Comparison of ENCODE assay signal across 14 cellular contexts in genomic region chr2:11768940-11769339, GRCh38. TPM values are rescaled to one million over a fixed set of nuclear protein-coding genes. Genes with fewer than 3 reads are reported as not detected.
A peak's percentile ranks its signal among the peaks of the same experiment; 100 is the strongest.
DNase-seq lines count a peak whose midpoint lies in the region; ATAC-seq and TF ChIP-seq lines count a peak whose summit lies in the region.
"Had no signal": no experiment of that assay in that cellular context is flagged by ENCODE, and none has a peak within 500 bp of the region (broad histone marks: within the 10 kb centered on the region; RNA-seq: fewer than 3 reads in every experiment).

No MANE protein-coding gene starts in this region.

- H3K36me3 Mint-ChIP-seq in activated T-cell treated with anti-CD3 and anti-CD28 coated beads, Interleukin-2, amount 50 U/mL, for 72 hours (ENCODE audit: insufficient read depth in 2 of 2), result peaks cover 8 to 33% of the 10 kb centered on the region in 2 donors
- H3K36me3 Mint-ChIP-seq in activated T-cell treated with anti-CD3 and anti-CD28 coated beads, Interleukin-2, amount 50 U/mL, for 4 hours (ENCODE audit: insufficient read depth), result peaks cover 50% of the 10 kb centered on the region
- peaks cover 74% of the 10 kb centered on the region for H3K36me3 Mint-ChIP-seq in effector memory CD8-positive, alpha-beta T cell (ENCODE audit: insufficient read depth)
- H3K36me3 Mint-ChIP-seq in stimulated activated effector memory CD8-positive, alpha-beta T cell treated with anti-CD3 and anti-CD28 coated beads, Interleukin-12 subunit alpha, Interleukin-12 subunit beta, amount 100 ng/mL, for 72 hours, result peaks cover 98% of the 10 kb centered on the region
- peaks cover 96% of the 10 kb centered on the region for H3K36me3 Mint-ChIP-seq in nephron progenitor cell (ENCODE audit: low read depth)

- H3K4me3 Mint-ChIP-seq in activated T-cell treated with anti-CD3 and anti-CD28 coated beads, Interleukin-2, amount 50 U/mL, for 72 hours, result no peak overlapping the region
- H3K4me3 Mint-ChIP-seq in activated T-cell treated with anti-CD3 and anti-CD28 coated beads, Interleukin-2, amount 50 U/mL, for 4 hours, result no peak overlapping the region
- H3K4me3 Mint-ChIP-seq in effector memory CD8-positive, alpha-beta T cell, result no peak overlapping the region
- H3K4me3 Mint-ChIP-seq in stimulated activated effector memory CD8-positive, alpha-beta T cell treated with anti-CD3 and anti-CD28 coated beads, Interleukin-12 subunit alpha, Interleukin-12 subunit beta, amount 100 ng/mL, for 72 hours, result no peak overlapping the region
- no peak overlapping the region for H3K4me3 Mint-ChIP-seq in nephron progenitor cell
- H3K4me3 Mint-ChIP-seq: H9 had no signal

- no peak overlapping the region for H3K4me3 ChIP-seq in BE2C (ENCODE audit: low read depth, low read length)
- H3K4me3 ChIP-seq: BLaER1 treated with 17β-estradiol and CSF1 and Interleukin-3, amounts not matched to agents 10 nM and 100 nM; SJCRH30 had no signal

- H3K4me1 ChIP-seq in BE2C, result peaks cover 16% of the 10 kb centered on the region
- H3K4me1 ChIP-seq: SJCRH30 had no signal

- no peaks in the 10 kb centered on the region for H3K9me3 ChIP-seq in BE2C
- H3K9me3 ChIP-seq: SJCRH30 had no signal

- H3K27ac Mint-ChIP-seq in activated T-cell treated with anti-CD3 and anti-CD28 coated beads, Interleukin-2, amount 50 U/mL, for 72 hours, result peak overlapping the region; percentile 64
- H3K27ac Mint-ChIP-seq in effector memory CD8-positive, alpha-beta T cell, result peak overlapping the region; percentile 36 to 57
- peak overlapping the region; percentile 16 for H3K27ac Mint-ChIP-seq in stimulated activated effector memory CD8-positive, alpha-beta T cell treated with anti-CD3 and anti-CD28 coated beads, Interleukin-12 subunit alpha, Interleukin-12 subunit beta, amount 100 ng/mL, for 72 hours
- H3K27ac Mint-ChIP-seq in nephron progenitor cell, result no peak overlapping the region
- H3K27ac Mint-ChIP-seq: H9 had no signal

- no peaks in the 10 kb centered on the region for H3K9me3 Mint-ChIP-seq in activated T-cell treated with anti-CD3 and anti-CD28 coated beads, Interleukin-2, amount 50 U/mL, for 72 hours
- no peaks in the 10 kb centered on the region for H3K9me3 Mint-ChIP-seq in activated T-cell treated with anti-CD3 and anti-CD28 coated beads, Interleukin-2, amount 50 U/mL, for 4 hours
- no peaks in the 10 kb centered on the region for H3K9me3 Mint-ChIP-seq in effector memory CD8-positive, alpha-beta T cell
- H3K9me3 Mint-ChIP-seq in stimulated activated effector memory CD8-positive, alpha-beta T cell treated with anti-CD3 and anti-CD28 coated beads, Interleukin-12 subunit alpha, Interleukin-12 subunit beta, amount 100 ng/mL, for 72 hours, result no peaks in the 10 kb centered on the region
- H3K9me3 Mint-ChIP-seq in nephron progenitor cell, result peaks cover 5% of the 10 kb centered on the region

- no peaks in the 10 kb centered on the region for H3K27me3 Mint-ChIP-seq in activated T-cell treated with anti-CD3 and anti-CD28 coated beads, Interleukin-2, amount 50 U/mL, for 72 hours (ENCODE audit: low read depth)
- H3K27me3 Mint-ChIP-seq in activated T-cell treated with anti-CD3 and anti-CD28 coated beads, Interleukin-2, amount 50 U/mL, for 4 hours (ENCODE audit: low read depth), result no peaks in the 10 kb centered on the region
- H3K27me3 Mint-ChIP-seq in effector memory CD8-positive, alpha-beta T cell, result no peaks in the 10 kb centered on the region
- H3K27me3 Mint-ChIP-seq in nephron progenitor cell (ENCODE audit: low read depth, poor library complexity), result no peaks in the 10 kb centered on the region

- no peak for DNase-seq in activated T-cell treated with anti-CD3 and anti-CD28 coated beads, Interleukin-2, amount 50 U/mL, for 72 hours
- DNase-seq in activated T-cell treated with anti-CD3 and anti-CD28 coated beads, Interleukin-2, amount 50 U/mL, for 4 hours, result no peak
- peak; percentile 78 for DNase-seq in NCI-H446 treated with DMSO at 0.1 percent for 48 hours (lab: John Stamatoyannopoulos, UW)
- DNase-seq in effector memory CD8-positive, alpha-beta T cell, result no peak
- DNase-seq in stimulated activated effector memory CD8-positive, alpha-beta T cell treated with anti-CD3 and anti-CD28 coated beads, Interleukin-12 subunit alpha, Interleukin-12 subunit beta, amount 100 ng/mL, for 72 hours (ENCODE audit: low spot score in 2 of 2), result no peak
- DNase-seq in nephron progenitor cell, result no peak
- no peak for DNase-seq in BE2C
- DNase-seq in iPS-NIHi7 (ENCODE audit: extremely low spot score), result no peak
- DNase-seq: H9, MV-4-11, NCI-H2029, SJCRH30 had no signal

- no peak for ATAC-seq in activated T-cell treated with anti-CD3 and anti-CD28 coated beads, Interleukin-2, amount 50 U/mL, for 72 hours (replicated peaks in 1 of 2)
- ATAC-seq in activated T-cell treated with anti-CD3 and anti-CD28 coated beads, Interleukin-2, amount 50 U/mL, for 4 hours, result no peak
- no peak for ATAC-seq in effector memory CD8-positive, alpha-beta T cell (replicated peaks)
- no peak for ATAC-seq in stimulated activated effector memory CD8-positive, alpha-beta T cell treated with anti-CD3 and anti-CD28 coated beads, Interleukin-12 subunit alpha, Interleukin-12 subunit beta, amount 100 ng/mL, for 72 hours
- ATAC-seq: Panc1 had no signal

- peaks cover 13% of the 10 kb centered on the region for H3K4me1 Mint-ChIP-seq in activated T-cell treated with anti-CD3 and anti-CD28 coated beads, Interleukin-2, amount 50 U/mL, for 72 hours (ENCODE audit: low read depth)
- peaks cover 9% of the 10 kb centered on the region for H3K4me1 Mint-ChIP-seq in activated T-cell treated with anti-CD3 and anti-CD28 coated beads, Interleukin-2, amount 50 U/mL, for 4 hours (ENCODE audit: low read depth)
- peaks cover 13 to 19% of the 10 kb centered on the region in 2 donors for H3K4me1 Mint-ChIP-seq in effector memory CD8-positive, alpha-beta T cell (ENCODE audit: low read depth in 2 of 2)
- H3K4me1 Mint-ChIP-seq in stimulated activated effector memory CD8-positive, alpha-beta T cell treated with anti-CD3 and anti-CD28 coated beads, Interleukin-12 subunit alpha, Interleukin-12 subunit beta, amount 100 ng/mL, for 72 hours, result peaks cover 39% of the 10 kb centered on the region
- peaks cover 6% of the 10 kb centered on the region for H3K4me1 Mint-ChIP-seq in nephron progenitor cell
- H3K4me1 Mint-ChIP-seq: H9 had no signal

- no peak for TF ChIP-seq CTCF in nephron progenitor cell (IDR thresholded peaks at IDR 0.05)
- no peak for TF ChIP-seq CTCF in BE2C (IDR thresholded peaks at IDR 0.05; ENCODE audit: low read depth, low read length)

- H3K27me3 ChIP-seq in BE2C, result no peaks in the 10 kb centered on the region
- H3K27me3 ChIP-seq: BLaER1 treated with 17β-estradiol and CSF1 and Interleukin-3, amounts not matched to agents 10 nM and 100 nM; SJCRH30 had no signal

- peaks cover 77% of the 10 kb centered on the region for H3K36me3 ChIP-seq in BE2C

RNA-seq across cellular contexts. Expression of gene LPIN1, which starts 22.5 kb away (rescaled TPM):
- 10 to 100 TPM; 45.4 to 63.2 TPM for total RNA-seq in activated T-cell treated with anti-CD3 and anti-CD28 coated beads, Interleukin-2, amount 50 U/mL, for 72 hours
- total RNA-seq in activated T-cell treated with anti-CD3 and anti-CD28 coated beads, Interleukin-2, amount 50 U/mL, for 4 hours, result 10 to 100 TPM; 30.3 to 40.0 (median 34.1) TPM
- 89.6 TPM for polyA plus RNA-seq in BE2C (2012; ENCODE audit: insufficient read depth, insufficient read length, low read depth)
